ENCODE assay signal across 12 cellular contexts in the genomic region with DNA sequence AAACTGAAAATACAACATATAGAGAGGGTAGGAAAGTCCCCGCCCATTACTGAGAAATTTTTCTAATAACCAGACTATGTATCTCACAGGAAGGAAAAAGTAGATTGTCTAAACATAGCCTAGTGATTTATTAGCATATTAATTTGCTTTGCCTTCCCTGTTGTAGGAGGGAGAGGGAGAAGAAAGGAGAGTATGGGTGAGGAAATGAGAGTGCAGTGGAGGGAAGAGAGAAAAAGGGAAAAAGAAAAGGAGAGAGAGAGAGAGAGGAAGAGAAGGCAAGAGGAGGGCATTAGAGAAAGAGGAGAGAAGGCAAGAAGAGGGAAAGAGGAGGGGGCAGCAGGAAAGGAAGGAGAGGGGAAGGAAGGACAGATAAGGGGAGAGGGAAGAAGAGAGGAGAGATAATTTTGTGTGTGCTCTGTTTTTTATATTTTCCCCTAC. TPM values are rescaled to one million over a fixed set of nuclear protein-coding genes. Genes with fewer than 3 reads are reported as not detected.
DNase-seq lines count a peak whose midpoint lies in the region; ATAC-seq, FAIRE-seq and TF ChIP-seq lines count a peak whose summit lies in the region.
"Had no signal": no experiment of that assay in that cellular context is flagged by ENCODE, and none has a peak within 500 bp of the region (broad histone marks: within the 10 kb centered on the region; RNA-seq: fewer than 3 reads in every experiment).

No MANE protein-coding gene starts in this region.

- H3K23ac ChIP-seq in IMR-90 (ENCODE audit: low read depth, low read length) = peak overlapping the region; percentile 59

- H3K4me1 ChIP-seq in IMR-90 (ENCODE audit: control insufficient read depth, insufficient read depth, low read length) = peaks cover 6% of the 10 kb centered on the region
- peaks cover 6% of the 10 kb centered on the region for H3K4me1 ChIP-seq in fibroblast of lung (ENCODE audit: control insufficient read depth, extremely low read depth, insufficient read depth, low read length)
- H3K4me1 ChIP-seq in subcutaneous abdominal adipose tissue (ENCODE audit: control insufficient read depth in 5 of 5, insufficient read depth in 5 of 5, low read length in 5 of 5) = peaks cover 0 to 10% (median 7%) of the 10 kb centered on the region in 5 donors

- no CpG with 5 or more reads among the region's 1 CpG for WGBS in IMR-90 (ENCODE audit: extremely low coverage in 2 of 2, insufficient read length in 1 of 2), 2 experiments

- intact Hi-C loops in IMR-90 (cut with micrococcal nuclease) = no loop called here

- no peak for DNase-seq in GM18507 (ENCODE audit: extremely low spot score, insufficient read length, low read depth)
- peak; percentile 31 for DNase-seq in IMR-90
- DNase-seq in fibroblast of lung (ENCODE audit: low read depth in 2 of 2) = no peak
- DNase-seq in CD1c-positive myeloid dendritic cell (ENCODE audit: extremely low spot score) = no peak
- no peak for DNase-seq in RWPE1 (ENCODE audit: low spot score)
- no peak for DNase-seq in HPDE6-E6E7 (ENCODE audit: extremely low spot score)
- DNase-seq in GOT3 (lab: John Stamatoyannopoulos, UW) = no peak
- DNase-seq: amygdala, NCI-H526 treated with DMSO at 0.1 percent for 48 hours had no signal

- H3K18ac ChIP-seq in IMR-90 (ENCODE audit: low read depth, low read length) = peak overlapping the region; percentile 94

- H2BK15ac ChIP-seq in IMR-90 (ENCODE audit: low read depth, low read length) = peak overlapping the region; percentile 76; the same call in 2 of the 3 replicates

- H4K91ac ChIP-seq in IMR-90 (ENCODE audit: insufficient read depth, low read depth, low read length) = peak overlapping the region; percentile 86

- H3K27ac ChIP-seq in IMR-90 (ENCODE audit: insufficient read depth, low read length) = peak overlapping the region; percentile 93
- peak overlapping the region; percentile 96 for H3K27ac ChIP-seq in fibroblast of lung (ENCODE audit: insufficient read depth, low read length)
- peak overlapping the region; percentile 49 for H3K27ac ChIP-seq in subcutaneous abdominal adipose tissue (ENCODE audit: low read depth, low read length)
- no peak overlapping the region for H3K27ac ChIP-seq in RWPE1

- no peak overlapping the region for H3K4me3 ChIP-seq in IMR-90 (ENCODE audit: insufficient read depth, low read depth, low read length)
- no peak overlapping the region for H3K4me3 ChIP-seq in fibroblast of lung (replicated peaks in 1 of 4; ENCODE audit: control extremely low read depth in 1 of 4, insufficient read depth in 1 of 4, low read depth in 3 of 4, low read length in 4 of 4)
- no peak overlapping the region for H3K4me3 ChIP-seq in subcutaneous abdominal adipose tissue (ENCODE audit: low read depth in 1 of 5, low read length in 5 of 5)

- dilution Hi-C loops in IMR-90 (cut with HindIII; ENCODE audit: low sequenced_read_pairs, unreplicated experiment) = no loop called here

- H3K79me1 ChIP-seq in IMR-90 (ENCODE audit: low read depth in 1 of 2, low read length in 2 of 2) = no peaks in the 10 kb centered on the region

- no TSS peak for BruUV-seq in IMR-90 (replicated peaks; lab: Mats Ljungman, UMichigan)

- FAIRE-seq in GM18507 (lab: Jason Lieb, UNC) = peak; percentile 73
- FAIRE-seq: D721Med had no signal

- no peak overlapping the region for H2AK9ac ChIP-seq in IMR-90 (replicated peaks; ENCODE audit: low read depth, low read length, poor library complexity)

- ATAC-seq in IMR-90 (ENCODE audit: low read depth) = no peak; the same call in 1 of the 2 replicates

- H4K5ac ChIP-seq in IMR-90 (ENCODE audit: low read depth, low read length) = peak overlapping the region; percentile 83

- H2BK5ac ChIP-seq in IMR-90 (ENCODE audit: low read depth, low read length, poor library complexity, severe bottlenecking) = peak overlapping the region; percentile 94

- peak overlapping the region; percentile 59; the same call in 1 of the 2 replicates for H3K9ac ChIP-seq in IMR-90 (ENCODE audit: low read depth, low read length)
- peak overlapping the region; percentile 26 for H3K9ac ChIP-seq in fibroblast of lung (ENCODE audit: insufficient read depth, low read length)
- H3K9ac ChIP-seq in subcutaneous abdominal adipose tissue (ENCODE audit: low read length in 5 of 5) = no peak overlapping the region

- H2BK120ac ChIP-seq in IMR-90 (ENCODE audit: low read depth, low read length) = peak overlapping the region; percentile 95

- TF ChIP-seq POLR2A in IMR-90 (IDR thresholded peaks at IDR 0.05; ENCODE audit: low read depth, low read length) = no peak; the same call in 1 of the 2 replicates

- peak overlapping the region; percentile 86 for H3K56ac ChIP-seq in IMR-90 (ENCODE audit: extremely low read depth, insufficient read depth, low read length)

- H3K27me3 ChIP-seq in IMR-90 (ENCODE audit: control insufficient read depth, insufficient read depth, low read length) (no peaks in the 10 kb centered on the region), fibroblast of lung (ENCODE audit: control insufficient read depth, insufficient read depth, low read length) (no peaks in the 10 kb centered on the region), subcutaneous abdominal adipose tissue (ENCODE audit: control insufficient read depth in 5 of 5, insufficient read depth in 4 of 5, low read length in 5 of 5) (no peaks in the 10 kb centered on the region)

- in situ Hi-C loops in IMR-90 (cut with MboI; ENCODE audit: low sequenced_read_pairs) = no loop called here

- TF ChIP-seq CTCF in IMR-90 (conservative IDR thresholded peaks at IDR 0.05; ENCODE audit: low read depth, low read length) = no peak
- TF ChIP-seq CTCF in fibroblast of lung (conservative IDR thresholded peaks at IDR 0.05 in 1 of 2, IDR thresholded peaks at IDR 0.05 in 1 of 2; ENCODE audit: low read depth in 1 of 2, low read length in 2 of 2) = no peak
- TF ChIP-seq CTCF in RWPE1 (conservative IDR thresholded peaks at IDR 0.05; ENCODE audit: low read depth) = no peak

- H3K4me2 ChIP-seq in IMR-90 (ENCODE audit: low read depth, low read length) (peak overlapping the region; percentile 1; the same call in 1 of the 2 replicates), fibroblast of lung (ENCODE audit: extremely low read depth, insufficient read depth, low read length) (peak overlapping the region; percentile 57)

- peak overlapping the region; percentile 83 to 95 for H4K8ac ChIP-seq in IMR-90 (ENCODE audit: low read depth in 2 of 2, low read length in 2 of 2)

- H2AK5ac ChIP-seq in IMR-90 (ENCODE audit: low read depth, low read length) = peak overlapping the region; percentile 66; the same call in 1 of the 2 replicates

- no peaks in the 10 kb centered on the region for H3K36me3 ChIP-seq in IMR-90 (ENCODE audit: control insufficient read depth, insufficient read depth, low read length)
- no peaks in the 10 kb centered on the region for H3K36me3 ChIP-seq in fibroblast of lung (ENCODE audit: control insufficient read depth, insufficient read depth, low read length)
- no peaks in the 10 kb centered on the region for H3K36me3 ChIP-seq in subcutaneous abdominal adipose tissue (ENCODE audit: control insufficient read depth in 5 of 5, insufficient read depth in 5 of 5, low read length in 5 of 5)

- H3K4ac ChIP-seq in IMR-90 (ENCODE audit: low read depth, low read length) = peak overlapping the region; percentile 87

- POLR2A ChIA-PET in IMR-90 (lab: Charles Lee; ENCODE audit: unreplicated experiment) (no interaction called here), RWPE1 (lab: Yijun Ruan, JAX; ENCODE audit: low non-redundant PET) (no interaction called here)

- no peaks in the 10 kb centered on the region for H3K79me2 ChIP-seq in fibroblast of lung (ENCODE audit: control insufficient read depth, insufficient read depth, low read length)

- H3K14ac ChIP-seq in IMR-90 (replicated peaks; ENCODE audit: low read depth, low read length) = peak overlapping the region; percentile 53; the same call in 1 of the 2 replicates

- 0 out of 2 replicates have a peak, but pooled peaks cover 2% of the 10 kb centered on the region for H3K9me1 ChIP-seq in IMR-90 (ENCODE audit: insufficient read depth, low read length)

- peak overlapping the region; percentile 83 for H2BK20ac ChIP-seq in IMR-90 (ENCODE audit: low read depth, low read length)

- CTCF ChIA-PET in IMR-90 (lab: Yijun Ruan, JAX) = no interaction called here
- CTCF ChIA-PET in RWPE1 (lab: Yijun Ruan, JAX) = no interaction called here

- H3K9me3 ChIP-seq in IMR-90 (ENCODE audit: control insufficient read depth, insufficient read depth, low read length) (no peaks in the 10 kb centered on the region), fibroblast of lung (ENCODE audit: control insufficient read depth, insufficient read depth, low read depth, low read length) (no peaks in the 10 kb centered on the region), subcutaneous abdominal adipose tissue (ENCODE audit: control insufficient read depth in 5 of 5, low read length in 5 of 5) (no peaks in the 10 kb centered on the region)

- no peaks in the 10 kb centered on the region for H4K20me1 ChIP-seq in IMR-90 (ENCODE audit: insufficient read depth, low read length)
- no peaks in the 10 kb centered on the region for H4K20me1 ChIP-seq in fibroblast of lung (ENCODE audit: control insufficient read depth, extremely low read depth, insufficient read depth, low read length)

- H2AFZ ChIP-seq in IMR-90 (replicated peaks; ENCODE audit: low read length, poor library complexity) = no peak overlapping the region
- H2AFZ ChIP-seq in fibroblast of lung (ENCODE audit: low read length) = peak overlapping the region; percentile 16

- TF ChIP-seq RAD21 in IMR-90 (IDR thresholded peaks at IDR 0.05; ENCODE audit: low read length) = no peak

TF ChIP-seq in IMR-90, 13 proteins besides CTCF, POLR2A, EP300 and RAD21 (continues in another document):
- TF ChIP-seq CEBPB (IDR thresholded peaks at IDR 0.05; ENCODE audit: low read depth, low read length) (no peak), MXI1 (IDR thresholded peaks at IDR 0.05; ENCODE audit: borderline replicate concordance, low read depth, low read length) (no peak), CHD1 (IDR thresholded peaks at IDR 0.05; ENCODE audit: low read depth, low read length) (no peak)
- TF ChIP-seq, protein P1, sequence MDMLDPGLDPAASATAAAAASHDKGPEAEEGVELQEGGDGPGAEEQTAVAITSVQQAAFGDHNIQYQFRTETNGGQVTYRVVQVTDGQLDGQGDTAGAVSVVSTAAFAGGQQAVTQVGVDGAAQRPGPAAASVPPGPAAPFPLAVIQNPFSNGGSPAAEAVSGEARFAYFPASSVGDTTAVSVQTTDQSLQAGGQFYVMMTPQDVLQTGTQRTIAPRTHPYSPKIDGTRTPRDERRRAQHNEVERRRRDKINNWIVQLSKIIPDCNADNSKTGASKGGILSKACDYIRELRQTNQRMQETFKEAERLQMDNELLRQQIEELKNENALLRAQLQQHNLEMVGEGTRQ (IDR thresholded peaks at IDR 0.05; ENCODE audit: low read depth, low read length) = no peak

RNA-seq across cellular contexts. Expression of gene KYNU, which starts 3.6 kb away (rescaled TPM):
- total RNA-seq in IMR-90 (2012; rRNA removed) (2.2 and 2.9 TPM in 2 replicates), fibroblast of lung (1.5 and 4.6 TPM in 2 replicates)
- polyA plus RNA-seq in IMR-90 (2012; rRNA removed) (0.53 and 0.75 TPM in 2 replicates), fibroblast of lung (0.26 and 1.7 TPM in 2 replicates)
- polyA plus RNA-seq in IMR-90 (2012; cell fraction: cytosol; rRNA removed) = 0.13 and 0.26 TPM in 2 replicates
- polyA plus RNA-seq in IMR-90 (2012; cell fraction: nucleus; rRNA removed; ENCODE audit: low replicate concordance) = 0.04 and 0.56 TPM in 2 replicates
- 0.23 and 1.5 TPM in 2 replicates for polyA plus RNA-seq in fibroblast of lung (2012)
- polyA minus RNA-seq in fibroblast of lung (ENCODE audit: low replicate concordance) = 3.3 TPM in 1 of 2 replicates, not detected in the other
- total RNA-seq: activated CD8-positive, alpha-beta memory T cell treated with anti-CD3 and anti-CD28 coated beads for 36 hours had no signal

Comparison
In these comparisons a context has a peak if more than half of its experiments do, and no peak if none do; other contexts are left out.
1. H3K9ac ChIP-seq: peak in IMR-90 (single experiment) and fibroblast of lung (single experiment); none in subcutaneous abdominal adipose tissue (0 of 5).